Comparison of ENCODE assay signal across 8 cellular contexts in genomic region chr9:13034696-13035006, GRCh38.
A peak's percentile ranks its signal among the peaks of the same experiment; 100 is the strongest.
DNase-seq lines count a peak whose midpoint lies in the region; ATAC-seq and TF ChIP-seq lines count a peak whose summit lies in the region.

No MANE protein-coding gene starts in this region.

- no peaks in the 10 kb centered on the region for H3K36me3 Mint-ChIP-seq in osteocyte (ENCODE audit: unreplicated experiment)

- peak overlapping the region; percentile 79 for H3K27ac Mint-ChIP-seq in osteocyte (ENCODE audit: unreplicated experiment)

- no peaks in the 10 kb centered on the region for H3K27me3 Mint-ChIP-seq in osteocyte (ENCODE audit: unreplicated experiment)

- no peaks in the 10 kb centered on the region for H3K9me3 Mint-ChIP-seq in osteocyte (ENCODE audit: unreplicated experiment)

- DNase-seq in NCI-H774 (lab: John Stamatoyannopoulos, UW) (peak; percentile 30), dermis blood vessel endothelial cell (peak; percentile 18), osteocyte (ENCODE audit: extremely low spot score, unreplicated experiment) (no peak), SKM-1 (lab: John Stamatoyannopoulos, UW; ENCODE audit: unreplicated experiment) (no peak), inferior parietal cortex (ENCODE audit: extremely low spot score) (no peak)
- DNase-seq in activated effector memory CD4-positive, alpha-beta T cell treated with anti-CD3 and anti-CD28 coated beads, Interleukin-2, amount 50 U/mL, for 16 hours = no peak

- no peak for TF ChIP-seq CTCF in osteocyte (IDR thresholded peaks at IDR 0.05)

- peak overlapping the region; percentile 63 for H3K4me3 Mint-ChIP-seq in osteocyte (ENCODE audit: unreplicated experiment)

- peaks cover 21% of the 10 kb centered on the region for H3K4me1 Mint-ChIP-seq in osteocyte (ENCODE audit: unreplicated experiment)

- ATAC-seq in GM18909 (IDR thresholded peaks at IDR 0.05; ENCODE audit: poor library complexity, unreplicated experiment) (peak; percentile 10), HG03039 (IDR thresholded peaks at IDR 0.05; ENCODE audit: unreplicated experiment) (no peak)

Comparison
In these comparisons a context has a peak if more than half of its experiments do, and no peak if none do; other contexts are left out.
1. DNase-seq: peak in NCI-H774 (single experiment) and dermis blood vessel endothelial cell (single experiment); none in osteocyte (single experiment), SKM-1 (single experiment), activated effector memory CD4-positive, alpha-beta T cell treated with anti-CD3 and anti-CD28 coated beads, Interleukin-2, amount 50 U/mL, for 16 hours (single experiment) and inferior parietal cortex (single experiment).